Comparison of ENCODE assay signal across 8 cellular contexts in genomic region chr17:77371117-77371887, GRCh38.
DNase-seq lines count a peak whose midpoint lies in the region; ATAC-seq and TF ChIP-seq lines count a peak whose summit lies in the region.

No MANE protein-coding gene starts in this region.

- ATAC-seq in effector memory CD8-positive, alpha-beta T cell (replicated peaks), result no peak
- no peak for ATAC-seq in GM21447 (IDR thresholded peaks at IDR 0.05; ENCODE audit: unreplicated experiment)

- H3K23ac ChIP-seq in trophoblast cell (ENCODE audit: low read length), result no peak overlapping the region

- WGBS in trophoblast cell (ENCODE audit: extremely low coverage, insufficient coverage, insufficient read length), result no CpG with 5 or more reads among the region's 20 CpGs

- no peak overlapping the region for H2AK5ac ChIP-seq in trophoblast cell (ENCODE audit: low read length)

- peak overlapping the region in 8 of 10 experiments; percentile 4 to 95 (median 88); a peak in 11 of 20 replicates for H3K4me3 ChIP-seq in BLaER1 treated with 17β-estradiol and CSF1 and Interleukin-3, amounts not matched to agents 10 nM and 100 nM
- no peak overlapping the region for H3K4me3 ChIP-seq in trophoblast cell (ENCODE audit: low read depth, low read length)

- peaks cover 16% of the 10 kb centered on the region for H3K36me3 Mint-ChIP-seq in effector memory CD8-positive, alpha-beta T cell (ENCODE audit: insufficient read depth)
- H3K36me3 Mint-ChIP-seq in nephron progenitor cell (ENCODE audit: low read depth), result peaks cover 4% of the 10 kb centered on the region

- no peaks in the 10 kb centered on the region for H3K27me3 ChIP-seq in BLaER1 treated with 17β-estradiol and CSF1 and Interleukin-3, amounts not matched to agents 10 nM and 100 nM
- no peaks in the 10 kb centered on the region for H3K27me3 ChIP-seq in trophoblast cell (ENCODE audit: insufficient read depth, low read length)

- no peak overlapping the region for H2BK12ac ChIP-seq in trophoblast cell (ENCODE audit: low read length)

- no peak overlapping the region for H2BK5ac ChIP-seq in trophoblast cell (ENCODE audit: low read depth, low read length, poor library complexity)

- peak overlapping the region; percentile 93 to 100 (median 99) for H3K4me2 ChIP-seq in BLaER1 treated with 17β-estradiol and CSF1 and Interleukin-3, amounts not matched to agents 10 nM and 100 nM
- no peak overlapping the region for H3K4me2 ChIP-seq in trophoblast cell (ENCODE audit: low read length)

- peak; percentile 73 for DNase-seq in NCI-H2107 treated with DMSO at 0.1 percent for 48 hours (lab: John Stamatoyannopoulos, UW; ENCODE audit: unreplicated experiment)
- DNase-seq in effector memory CD8-positive, alpha-beta T cell, result no peak
- DNase-seq in nephron progenitor cell, result peak; percentile 4
- no peak for DNase-seq in GM19238 (ENCODE audit: insufficient read length, low spot score)
- DNase-seq in GOT3 (lab: John Stamatoyannopoulos, UW), result no peak
- DNase-seq in trophoblast cell, result no peak

- peaks cover 13% of the 10 kb centered on the region for H3K79me2 ChIP-seq in trophoblast cell (ENCODE audit: control insufficient read depth, insufficient read depth, low read length, poor library complexity)

- TF ChIP-seq CTCF in nephron progenitor cell (IDR thresholded peaks at IDR 0.05), result no peak

- H3K9ac ChIP-seq in BLaER1 treated with 17β-estradiol and CSF1 and Interleukin-3, amounts not matched to agents 10 nM and 100 nM, result peak overlapping the region; percentile 87 to 97 (median 90); a peak in 20 of 22 replicates
- no peak overlapping the region for H3K9ac ChIP-seq in trophoblast cell (ENCODE audit: low read length)

- peaks cover 42 to 52% of the 10 kb centered on the region in 2 donors for H3K4me1 Mint-ChIP-seq in effector memory CD8-positive, alpha-beta T cell (ENCODE audit: low read depth in 2 of 2)
- H3K4me1 Mint-ChIP-seq in nephron progenitor cell, result peaks cover 75% of the 10 kb centered on the region

- no peak overlapping the region for H3K4ac ChIP-seq in trophoblast cell (ENCODE audit: low read depth, low read length)

- peak overlapping the region in 6 of 11 experiments; percentile 82 to 93 (median 88); a peak in 12 of 22 replicates for H3K27ac ChIP-seq in BLaER1 treated with 17β-estradiol and CSF1 and Interleukin-3, amounts not matched to agents 10 nM and 100 nM
- H3K27ac ChIP-seq in trophoblast cell (ENCODE audit: low read depth, low read length), result no peak overlapping the region

- H3K27me3 Mint-ChIP-seq in effector memory CD8-positive, alpha-beta T cell, result no peaks in the 10 kb centered on the region
- H3K27me3 Mint-ChIP-seq in nephron progenitor cell (ENCODE audit: low read depth, poor library complexity), result no peaks in the 10 kb centered on the region

- H3K4me3 Mint-ChIP-seq in effector memory CD8-positive, alpha-beta T cell, result peak overlapping the region; percentile 82 to 87
- H3K4me3 Mint-ChIP-seq in nephron progenitor cell, result peak overlapping the region; percentile 72

- no peak overlapping the region for H4K91ac ChIP-seq in trophoblast cell (ENCODE audit: low read depth, low read length)

- no peaks in the 10 kb centered on the region for H3K36me3 ChIP-seq in BLaER1 treated with 17β-estradiol and CSF1 and Interleukin-3, amounts not matched to agents 10 nM and 100 nM
- no peaks in the 10 kb centered on the region for H3K36me3 ChIP-seq in trophoblast cell (ENCODE audit: control insufficient read depth in 1 of 2, insufficient read depth in 2 of 2, low read length in 2 of 2)

- no peak overlapping the region for H4K12ac ChIP-seq in trophoblast cell (ENCODE audit: low read depth, low read length)

- H3K9me3 Mint-ChIP-seq in effector memory CD8-positive, alpha-beta T cell, result no peaks in the 10 kb centered on the region
- H3K9me3 Mint-ChIP-seq in nephron progenitor cell, result no peaks in the 10 kb centered on the region

- H3K9me3 ChIP-seq in BLaER1 treated with 17β-estradiol and CSF1 and Interleukin-3, amounts not matched to agents 10 nM and 100 nM (replicated peaks in 1 of 11), result no peaks in the 10 kb centered on the region
- no peaks in the 10 kb centered on the region for H3K9me3 ChIP-seq in trophoblast cell (ENCODE audit: insufficient read depth, low read depth, low read length)

- no peak overlapping the region for H2AFZ ChIP-seq in trophoblast cell (ENCODE audit: insufficient read depth, low read length, poor library complexity)

- H3K14ac ChIP-seq in trophoblast cell (ENCODE audit: low read length), result no peak overlapping the region

- no peak overlapping the region for H3K18ac ChIP-seq in trophoblast cell (ENCODE audit: low read length)

- no peak overlapping the region for H2BK120ac ChIP-seq in trophoblast cell (ENCODE audit: insufficient read depth, low read length, poor library complexity)

- peaks cover 20 to 85% (median 20%) of the 10 kb centered on the region in 11 experiments for H4K20me1 ChIP-seq in BLaER1 treated with 17β-estradiol and CSF1 and Interleukin-3, amounts not matched to agents 10 nM and 100 nM

- H3K79me1 ChIP-seq in trophoblast cell (ENCODE audit: low read length), result peaks cover 22% of the 10 kb centered on the region

- no peak overlapping the region for H4K8ac ChIP-seq in trophoblast cell (ENCODE audit: low read depth, low read length)

- peak overlapping the region in 1 of 2 donors; percentile 87 for H3K27ac Mint-ChIP-seq in effector memory CD8-positive, alpha-beta T cell
- no peak overlapping the region for H3K27ac Mint-ChIP-seq in nephron progenitor cell

- H3K4me1 ChIP-seq in BLaER1 treated with 17β-estradiol and CSF1 and Interleukin-3, amounts not matched to agents 10 nM and 100 nM, result peaks cover 66 to 79% (median 68%) of the 10 kb centered on the region in 10 experiments
- peaks cover 26 to 28% of the 10 kb centered on the region in 2 experiments for H3K4me1 ChIP-seq in trophoblast cell (ENCODE audit: control insufficient read depth in 1 of 2, insufficient read depth in 2 of 2, low read length in 2 of 2)

Comparison
In these comparisons a context has a peak if more than half of its experiments do, and no peak if none do; other contexts are left out.
1. DNase-seq: peak in NCI-H2107 treated with DMSO at 0.1 percent for 48 hours (single experiment) and nephron progenitor cell (single experiment); none in effector memory CD8-positive, alpha-beta T cell (0 of 3), GM19238 (single experiment), GOT3 (single experiment) and trophoblast cell (0 of 2).